19 cellular contexts compared by ENCODE assay signal in genomic region chr10:61400524-61400923, GRCh38. TPM values are rescaled to one million over a fixed set of nuclear protein-coding genes. Genes with fewer than 3 reads are reported as not detected.
DNase-seq lines count a peak whose midpoint lies in the region; ATAC-seq, FAIRE-seq and TF ChIP-seq lines count a peak whose summit lies in the region.
"Had no signal": no experiment of that assay in that cellular context is flagged by ENCODE, and none has a peak within 500 bp of the region (broad histone marks: within the 10 kb centered on the region; RNA-seq: fewer than 3 reads in every experiment).

No MANE protein-coding gene starts in this region.

- no peak overlapping the region for H2BK120ac ChIP-seq in IMR-90 (ENCODE audit: low read depth, low read length)

- H3K9me3 ChIP-seq in IMR-90 (ENCODE audit: control insufficient read depth, insufficient read depth, low read length) (no peaks in the 10 kb centered on the region), astrocyte (ENCODE audit: insufficient read depth, low read depth, low read length) (no peaks in the 10 kb centered on the region), body of pancreas (no peaks in the 10 kb centered on the region)

- no peaks in the 10 kb centered on the region for H3K27me3 ChIP-seq in IMR-90 (ENCODE audit: control insufficient read depth, insufficient read depth, low read length)
- no peaks in the 10 kb centered on the region for H3K27me3 ChIP-seq in astrocyte (ENCODE audit: insufficient read depth, low read length)
- H3K27me3 ChIP-seq in body of pancreas: no peaks in the 10 kb centered on the region

- peaks cover 16% of the 10 kb centered on the region for H3K4me1 Mint-ChIP-seq in astrocyte (ENCODE audit: low read depth, unreplicated experiment)
- peaks cover 14% of the 10 kb centered on the region for H3K4me1 Mint-ChIP-seq in type B pancreatic cell (ENCODE audit: unreplicated experiment)

- no peak overlapping the region for H2AK9ac ChIP-seq in IMR-90 (replicated peaks; ENCODE audit: low read depth, low read length, poor library complexity)

- no peaks in the 10 kb centered on the region for H3K79me2 ChIP-seq in astrocyte (ENCODE audit: insufficient read depth, low read length)

- H3K36me3 Mint-ChIP-seq in astrocyte (ENCODE audit: low read depth, unreplicated experiment) (no peaks in the 10 kb centered on the region), type B pancreatic cell (no peaks in the 10 kb centered on the region)
- H3K36me3 Mint-ChIP-seq: CD14-positive monocyte had no signal

- H3K4me2 ChIP-seq in IMR-90 (ENCODE audit: low read depth, low read length) (no peak overlapping the region), astrocyte (ENCODE audit: low read length) (no peak overlapping the region)

- H3K36me3 ChIP-seq in IMR-90 (ENCODE audit: control insufficient read depth, insufficient read depth, low read length) (no peaks in the 10 kb centered on the region), astrocyte (ENCODE audit: insufficient read depth, low read length) (no peaks in the 10 kb centered on the region), body of pancreas (replicated peaks in 1 of 2; ENCODE audit: insufficient read depth in 1 of 2, low read depth in 2 of 2) (no peaks in the 10 kb centered on the region)

- no peak overlapping the region for H2AK5ac ChIP-seq in IMR-90 (ENCODE audit: low read depth, low read length)

- H3K27ac Mint-ChIP-seq in astrocyte (ENCODE audit: unreplicated experiment) (no peak overlapping the region), type B pancreatic cell (no peak overlapping the region)
- H3K27ac Mint-ChIP-seq: CD14-positive monocyte had no signal

- H2BK20ac ChIP-seq in IMR-90 (ENCODE audit: low read depth, low read length): no peak overlapping the region

- CTCF ChIA-PET in IMR-90 (lab: Yijun Ruan, JAX): interaction anchor here (0.6 kb wide), 1 partner anchor 100 kb away, joined by 6 read pairs; no protein-coding TSS in a partner anchor

- no peak for ATAC-seq in IMR-90 (ENCODE audit: low read depth)
- ATAC-seq in body of pancreas: no peak

- 0 out of 2 replicates have a peak, but pooled peaks have one; percentile 4 for TF ChIP-seq CTCF in IMR-90 (conservative IDR thresholded peaks at IDR 0.05; ENCODE audit: low read depth, low read length)
- peak; percentile 18 for TF ChIP-seq CTCF in astrocyte (IDR thresholded peaks at IDR 0.05; ENCODE audit: insufficient read depth, low read depth, low read length)
- peak; percentile 17 for TF ChIP-seq CTCF in epithelial cell of proximal tubule (conservative IDR thresholded peaks at IDR 0.05; ENCODE audit: low read depth, low read length)
- peak; percentile 53 for TF ChIP-seq CTCF in type B pancreatic cell (conservative IDR thresholded peaks at IDR 0.05)
- no peak for TF ChIP-seq CTCF in body of pancreas (IDR thresholded peaks at IDR 0.05)

- POLR2A ChIA-PET in IMR-90 (lab: Charles Lee; ENCODE audit: unreplicated experiment): no interaction called here

- no peak overlapping the region for H3K9ac ChIP-seq in IMR-90 (ENCODE audit: low read depth, low read length)
- H3K9ac ChIP-seq in astrocyte (ENCODE audit: low read length): no peak overlapping the region

- in situ Hi-C loops in IMR-90 (cut with MboI; ENCODE audit: low sequenced_read_pairs): no loop called here

- FAIRE-seq in astrocyte (lab: Jason Lieb, UNC): no peak
- no peak for FAIRE-seq in RCC 7860 (lab: Jason Lieb, UNC)
- FAIRE-seq: H54 had no signal

- WGBS in IMR-90 (ENCODE audit: extremely low coverage in 2 of 2, insufficient read length in 1 of 2), 2 experiments: no CpG with 5 or more reads among the region's 1 CpG
- 78 to 81% methylated on average over 1 of the region's 1 CpG for WGBS in body of pancreas, 2 donors

- intact Hi-C loops in IMR-90 (cut with micrococcal nuclease): no loop called here
- intact Hi-C loops in body of pancreas (cut with DNase I): no loop called here

- no peak overlapping the region for H3K4ac ChIP-seq in IMR-90 (ENCODE audit: low read depth, low read length)

- DNase-seq in IMR-90 (no peak), astrocyte (ENCODE audit: low read depth) (no peak), epithelial cell of proximal tubule (ENCODE audit: low read depth) (no peak), type B pancreatic cell (ENCODE audit: extremely low spot score, unreplicated experiment) (no peak), DMS79 (lab: John Stamatoyannopoulos, UW) (no peak), body of pancreas (no peak), RCC 7860 (ENCODE audit: low spot score) (no peak)
- DNase-seq: ACHN, DND-41, NCI-H1694 treated with DMSO at 0.1 percent for 48 hours, NCI-H510A treated with DMSO at 0.1 percent for 48 hours, NCI-H774, OCI-M1, RPMI8226, SHP77 treated with DMSO at 0.1 percent for 48 hours had no signal

- H2BK5ac ChIP-seq in IMR-90 (ENCODE audit: low read depth, low read length, poor library complexity, severe bottlenecking): no peak overlapping the region

- H4K20me1 ChIP-seq in IMR-90 (ENCODE audit: insufficient read depth, low read length) (no peaks in the 10 kb centered on the region), astrocyte (ENCODE audit: insufficient read depth, low read length) (no peaks in the 10 kb centered on the region)

- H3K4me3 ChIP-seq in IMR-90 (ENCODE audit: insufficient read depth, low read depth, low read length) (no peak overlapping the region), astrocyte (ENCODE audit: insufficient read depth, low read depth, low read length) (no peak overlapping the region), epithelial cell of proximal tubule (ENCODE audit: low read depth, low read length) (no peak overlapping the region), body of pancreas (no peak overlapping the region)

- H3K27ac ChIP-seq in IMR-90 (ENCODE audit: insufficient read depth, low read length) (no peak overlapping the region), astrocyte (ENCODE audit: low read depth, low read length) (no peak overlapping the region), body of pancreas (no peak overlapping the region)
- H3K27ac ChIP-seq: HL-60 had no signal

- H3K18ac ChIP-seq in IMR-90 (ENCODE audit: low read depth, low read length): no peak overlapping the region

- no peak overlapping the region for H3K23ac ChIP-seq in IMR-90 (ENCODE audit: low read depth, low read length)

- no peak overlapping the region for H3K56ac ChIP-seq in IMR-90 (ENCODE audit: extremely low read depth, insufficient read depth, low read length)

- H3K9me3 Mint-ChIP-seq in astrocyte (ENCODE audit: unreplicated experiment) (no peaks in the 10 kb centered on the region), type B pancreatic cell (no peaks in the 10 kb centered on the region)
- H3K9me3 Mint-ChIP-seq: CD14-positive monocyte had no signal

- no peaks in the 10 kb centered on the region for H3K9me1 ChIP-seq in IMR-90 (ENCODE audit: insufficient read depth, low read length)

- H2AFZ ChIP-seq in IMR-90 (replicated peaks; ENCODE audit: low read length, poor library complexity): no peak overlapping the region
- H2AFZ ChIP-seq in astrocyte (ENCODE audit: low read depth, low read length): no peak overlapping the region

- no peak overlapping the region for H3K4me3 Mint-ChIP-seq in astrocyte (ENCODE audit: unreplicated experiment)
- H3K4me3 Mint-ChIP-seq in type B pancreatic cell: no peak overlapping the region
- H3K4me3 Mint-ChIP-seq: CD14-positive monocyte had no signal

- TF ChIP-seq POLR2A in IMR-90 (IDR thresholded peaks at IDR 0.05; ENCODE audit: low read depth, low read length): no peak
- no peak for TF ChIP-seq POLR2A in body of pancreas (IDR thresholded peaks at IDR 0.05)

- H3K14ac ChIP-seq in IMR-90 (replicated peaks; ENCODE audit: low read depth, low read length): no peak overlapping the region

- H3K27me3 Mint-ChIP-seq in astrocyte (ENCODE audit: low read depth, unreplicated experiment) (peaks cover 1% of the 10 kb centered on the region), type B pancreatic cell (no peaks in the 10 kb centered on the region)

- H3K4me1 ChIP-seq in IMR-90 (ENCODE audit: control insufficient read depth, insufficient read depth, low read length): no peaks in the 10 kb centered on the region
- H3K4me1 ChIP-seq in astrocyte (ENCODE audit: insufficient read depth, low read length): peaks cover 18% of the 10 kb centered on the region
- no peaks in the 10 kb centered on the region for H3K4me1 ChIP-seq in body of pancreas

- dilution Hi-C loops in IMR-90 (cut with HindIII; ENCODE audit: low sequenced_read_pairs, unreplicated experiment): no loop called here

- no peak overlapping the region for H2BK15ac ChIP-seq in IMR-90 (ENCODE audit: low read depth, low read length)

- no peak overlapping the region for H4K91ac ChIP-seq in IMR-90 (ENCODE audit: insufficient read depth, low read depth, low read length)

- no peak for TF ChIP-seq RAD21 in IMR-90 (IDR thresholded peaks at IDR 0.05; ENCODE audit: low read length)

- BruUV-seq in IMR-90 (replicated peaks; lab: Mats Ljungman, UMichigan): no TSS peak

- H4K8ac ChIP-seq in IMR-90 (ENCODE audit: low read depth in 2 of 2, low read length in 2 of 2): no peak overlapping the region

- no peak overlapping the region for H4K5ac ChIP-seq in IMR-90 (ENCODE audit: low read depth, low read length)

- no peaks in the 10 kb centered on the region for H3K79me1 ChIP-seq in IMR-90 (ENCODE audit: low read depth in 1 of 2, low read length in 2 of 2)

TF ChIP-seq in IMR-90, 13 proteins besides CTCF, POLR2A, EP300 and RAD21 (continues in another document):
- no peak for TF ChIP-seq MAZ (IDR thresholded peaks at IDR 0.05; ENCODE audit: borderline replicate concordance, low read depth, low read length)
- no peak for TF ChIP-seq NFE2L2 (IDR thresholded peaks at IDR 0.05; ENCODE audit: low read depth, low read length)
- no peak for TF ChIP-seq RCOR1 (IDR thresholded peaks at IDR 0.05; ENCODE audit: insufficient replicate concordance, low read length)
- no peak for TF ChIP-seq ELK1 (IDR thresholded peaks at IDR 0.05; ENCODE audit: borderline replicate concordance, low read depth, low read length)
- TF ChIP-seq CEBPB (IDR thresholded peaks at IDR 0.05; ENCODE audit: low read depth, low read length): no peak
- no peak for TF ChIP-seq SMC3 (IDR thresholded peaks at IDR 0.05; ENCODE audit: low read depth, low read length)

RNA-seq across cellular contexts. Expression of gene TMEM26, which starts 52.7 kb away (rescaled TPM):
- total RNA-seq in IMR-90 (2012; rRNA removed) (0.36 and 0.56 TPM in 2 replicates), astrocyte (0.18 and 0.31 TPM in 2 replicates), epithelial cell of proximal tubule (0.07 and 0.23 TPM in 2 replicates), type B pancreatic cell (ENCODE audit: low replicate concordance) (0.79 and 3.4 TPM in 2 replicates), body of pancreas (not detected)
- polyA plus RNA-seq in IMR-90 (2012; rRNA removed): 0.16 and 0.22 TPM in 2 replicates
- 0.08 and 0.84 TPM in 2 replicates for polyA plus RNA-seq in IMR-90 (2012; cell fraction: cytosol; rRNA removed)
- polyA plus RNA-seq in IMR-90 (2012; cell fraction: nucleus; rRNA removed; ENCODE audit: low replicate concordance): 0.14 and 0.57 TPM in 2 replicates
- total RNA-seq: HT1080 had no signal
- polyA plus RNA-seq: CD14-positive monocyte had no signal

Comparison
In these comparisons a context has a peak if more than half of its experiments do, and no peak if none do; other contexts are left out.
1. CTCF ChIP-seq: peak in IMR-90 (single experiment), astrocyte (single experiment), epithelial cell of proximal tubule (single experiment) and type B pancreatic cell (single experiment); none in body of pancreas (0 of 7).